Comparison of ENCODE assay signal across 12 cellular contexts in genomic region chr14:51185754-51186153, GRCh38. TPM values are rescaled to one million over a fixed set of nuclear protein-coding genes. Genes with fewer than 3 reads are reported as not detected.
DNase-seq lines count a peak whose midpoint lies in the region; ATAC-seq and TF ChIP-seq lines count a peak whose summit lies in the region.
"Had no signal": no experiment of that assay in that cellular context is flagged by ENCODE, and none has a peak within 500 bp of the region (broad histone marks: within the 10 kb centered on the region; RNA-seq: fewer than 3 reads in every experiment).

No MANE protein-coding gene starts in this region.

- H3K9me3 Mint-ChIP-seq in glutamatergic neuron (ENCODE audit: unreplicated experiment): no peaks in the 10 kb centered on the region
- H3K9me3 Mint-ChIP-seq: CD4-positive, alpha-beta T cell; effector memory CD8-positive, alpha-beta T cell had no signal

- no peaks in the 10 kb centered on the region for H3K27me3 Mint-ChIP-seq in glutamatergic neuron (ENCODE audit: unreplicated experiment)
- H3K27me3 Mint-ChIP-seq: CD4-positive, alpha-beta T cell had no signal

- H3K4me2 ChIP-seq in OCI-LY3 (ENCODE audit: low read length): peak overlapping the region; percentile 30

- ATAC-seq in GM18909 (IDR thresholded peaks at IDR 0.05; ENCODE audit: poor library complexity, unreplicated experiment) (peak; percentile 72), GM21576 (IDR thresholded peaks at IDR 0.05; ENCODE audit: unreplicated experiment) (peak; percentile 91), HG03064 (IDR thresholded peaks at IDR 0.05; ENCODE audit: low read depth, unreplicated experiment) (peak; percentile 73)
- ATAC-seq: effector memory CD8-positive, alpha-beta T cell had no signal

- no peak overlapping the region for H2AFZ ChIP-seq in OCI-LY3 (ENCODE audit: low read depth, low read length)

- no peak overlapping the region for H3K9ac ChIP-seq in OCI-LY3 (ENCODE audit: low read length)

- H3K36me3 Mint-ChIP-seq in glutamatergic neuron (ENCODE audit: unreplicated experiment): no peaks in the 10 kb centered on the region

- no peaks in the 10 kb centered on the region for H4K20me1 ChIP-seq in OCI-LY3 (ENCODE audit: insufficient read depth, low read length)

- no peak for DNase-seq in mucosa of gallbladder (ENCODE audit: low spot score)
- DNase-seq in NCI-H2196 treated with DMSO at 0.1 percent for 48 hours (lab: John Stamatoyannopoulos, UW; ENCODE audit: unreplicated experiment): no peak
- no peak for DNase-seq in GDM1 (lab: John Stamatoyannopoulos, UW)
- no peak for DNase-seq in glutamatergic neuron
- DNase-seq: CD4-positive, alpha-beta T cell; effector memory CD8-positive, alpha-beta T cell; GF-D8; NCI-H1417 treated with DMSO at 0.1 percent for 48 hours had no signal

- peak overlapping the region; percentile 42 for H3K27ac ChIP-seq in OCI-LY3 (ENCODE audit: low read length)

- H3K4me3 Mint-ChIP-seq in glutamatergic neuron (ENCODE audit: unreplicated experiment): no peak overlapping the region
- H3K4me3 Mint-ChIP-seq: CD4-positive, alpha-beta T cell; effector memory CD8-positive, alpha-beta T cell had no signal

- H3K27ac Mint-ChIP-seq in glutamatergic neuron (ENCODE audit: unreplicated experiment): no peak overlapping the region
- H3K27ac Mint-ChIP-seq: CD4-positive, alpha-beta T cell; effector memory CD8-positive, alpha-beta T cell had no signal

- peaks cover 39% of the 10 kb centered on the region for H3K4me1 ChIP-seq in OCI-LY3 (ENCODE audit: low read length)

- H3K4me1 Mint-ChIP-seq in glutamatergic neuron (ENCODE audit: low read depth, unreplicated experiment): no peaks in the 10 kb centered on the region

- H3K36me3 ChIP-seq in OCI-LY3 (replicated peaks; ENCODE audit: low read depth, low read length): peaks cover 5% of the 10 kb centered on the region

- H3K27me3 ChIP-seq in OCI-LY3 (ENCODE audit: low read depth, low read length): no peaks in the 10 kb centered on the region

- no peaks in the 10 kb centered on the region for H3K79me2 ChIP-seq in OCI-LY3 (ENCODE audit: low read length)

- H3K9me3 ChIP-seq in OCI-LY3 (ENCODE audit: insufficient read depth, low read length): peaks cover 10% of the 10 kb centered on the region; the same call in 1 of the 2 replicates

- no peak for TF ChIP-seq CTCF in OCI-LY3 (IDR thresholded peaks at IDR 0.05; ENCODE audit: low read depth, low read length)
- TF ChIP-seq CTCF in glutamatergic neuron (IDR thresholded peaks at IDR 0.05; ENCODE audit: partially characterized antibody, unreplicated experiment): no peak

- no peak overlapping the region for H3K4me3 ChIP-seq in OCI-LY3 (ENCODE audit: low read length)

RNA-seq across cellular contexts. Expression of gene TMX1, which starts 54.3 kb away (rescaled TPM):
- total RNA-seq in mucosa of gallbladder: 31.7 TPM
- 39.1 TPM for total RNA-seq in glutamatergic neuron (ENCODE audit: unreplicated experiment)
